ENCODE assay signal across 38 cellular contexts in the genomic region with DNA sequence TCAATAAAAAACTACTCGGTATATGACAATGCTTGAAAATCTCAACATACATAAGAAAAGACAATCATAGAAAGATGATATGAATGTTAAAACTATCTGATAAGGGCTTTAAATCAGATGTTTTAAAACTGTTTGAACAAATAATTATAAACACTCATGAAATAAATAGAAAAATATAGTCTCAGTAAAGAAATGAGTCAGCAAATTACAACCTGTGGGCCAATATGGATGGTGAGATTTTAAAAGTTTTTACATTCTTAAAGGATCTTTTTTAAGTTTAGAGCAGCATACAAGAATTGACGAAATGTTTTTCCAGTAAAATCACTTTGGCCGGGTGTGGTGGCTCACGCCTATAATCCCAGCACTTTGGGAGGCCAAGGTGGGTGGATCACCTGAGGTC.
"Had no signal": no experiment of that assay in that cellular context is flagged by ENCODE, and none has a peak within 500 bp of the region (broad histone marks: within the 10 kb centered on the region; RNA-seq: fewer than 3 reads in every experiment).

No MANE protein-coding gene starts in this region.

- H3K27me3 Mint-ChIP-seq: activated CD8-positive, alpha-beta T cell treated with anti-CD3 and anti-CD28 coated beads for 36 hours; activated naive CD4-positive, alpha-beta T cell treated with anti-CD3 and anti-CD28 coated beads, Interleukin-2, amount 10 ng/mL, durations not matched to agents 7 days and 5 days; activated naive CD4-positive, alpha-beta T cell treated with anti-CD3 and anti-CD28 coated beads, Interleukin-2, amount 50 U/mL, for 24 hours; activated naive CD8-positive, alpha-beta T cell; brain had no signal

- H3K4me1 ChIP-seq: ascending aorta had no signal

- H3K27ac Mint-ChIP-seq: activated B cell treated with CpG ODN at 0.5 μM for 24 hours; activated CD4-positive, alpha-beta memory T cell treated with anti-CD3 and anti-CD28 coated beads for 36 hours; activated CD4-positive, alpha-beta T cell treated with anti-CD3 and anti-CD28 coated beads, Interleukin-2, amount 10 ng/mL, durations not matched to agents 24 days and 14 days; activated CD8-positive, alpha-beta T cell treated with anti-CD3 and anti-CD28 coated beads for 36 hours; activated naive CD4-positive, alpha-beta T cell treated with anti-CD3 and anti-CD28 coated beads, Interleukin-2, amount 10 ng/mL, durations not matched to agents 7 days and 5 days; activated naive CD4-positive, alpha-beta T cell treated with anti-CD3 and anti-CD28 coated beads, Interleukin-2, amount 50 U/mL, for 24 hours; activated naive CD8-positive, alpha-beta T cell; activated naive CD8-positive, alpha-beta T cell treated with anti-CD3 and anti-CD28 coated beads, Interleukin-2, amount 10 ng/mL, durations not matched to agents 7 days and 5 days; activated naive CD8-positive, alpha-beta T cell treated with anti-CD3 and anti-CD28 coated beads, Interleukin-2, amount 50 U/mL, for 24 hours; activated T-cell treated with anti-CD3 and anti-CD28 coated beads, Interleukin-2, amount 50 U/mL, for 72 hours; activated T-helper 2 cell treated with anti-CD3 and anti-CD28 coated beads, Interferon-gamma antibody, Interleukin-2, Interleukin-4, amounts not matched to agents 10 μg/mL and 5 μg/mL and 100 μg/mL, durations not matched to agents 14 hours and 24 hours and 36 hours; brain; T-helper 1 cell treated with Interleukin-12 subunit alpha and Interleukin-12 subunit beta and Interleukin-4 antibody, amounts not matched to agents 30 μg/mL and 1 μg/mL, for 36 hours; T-helper 2 cell treated with Interferon-gamma antibody and Interleukin-4, amounts not matched to agents 5 μg/mL and 100 μg/mL, for 36 hours had no signal

- H3K36me3 Mint-ChIP-seq: activated CD4-positive, alpha-beta memory T cell treated with anti-CD3 and anti-CD28 coated beads for 36 hours; activated naive CD4-positive, alpha-beta T cell treated with anti-CD3 and anti-CD28 coated beads, Interleukin-2, amount 10 ng/mL, durations not matched to agents 7 days and 5 days; activated naive CD4-positive, alpha-beta T cell treated with anti-CD3 and anti-CD28 coated beads, Interleukin-2, amount 50 U/mL, for 24 hours; activated naive CD8-positive, alpha-beta T cell; activated naive CD8-positive, alpha-beta T cell treated with anti-CD3 and anti-CD28 coated beads, Interleukin-2, amount 10 ng/mL, durations not matched to agents 7 days and 5 days; brain had no signal

- H3K4me1 Mint-ChIP-seq: activated B cell treated with CpG ODN at 0.5 μM for 24 hours; activated CD4-positive, alpha-beta T cell treated with anti-CD3 and anti-CD28 coated beads, Interleukin-2, amount 10 ng/mL, durations not matched to agents 24 days and 14 days; activated naive CD4-positive, alpha-beta T cell treated with anti-CD3 and anti-CD28 coated beads, Interleukin-2, amount 10 ng/mL, durations not matched to agents 7 days and 5 days; activated naive CD4-positive, alpha-beta T cell treated with anti-CD3 and anti-CD28 coated beads, Interleukin-2, amount 50 U/mL, for 24 hours; activated naive CD8-positive, alpha-beta T cell treated with anti-CD3 and anti-CD28 coated beads, Interleukin-2, amount 10 ng/mL, durations not matched to agents 7 days and 5 days; activated naive CD8-positive, alpha-beta T cell treated with anti-CD3 and anti-CD28 coated beads, Interleukin-2, amount 50 U/mL, for 24 hours; brain; central memory CD8-positive, alpha-beta T cell had no signal

- H3K4me3 ChIP-seq: ascending aorta, cardiac muscle cell had no signal

- H3K36me3 ChIP-seq: ascending aorta, cardiac muscle cell had no signal

- ATAC-seq: activated CD8-positive, alpha-beta T cell treated with anti-CD3 and anti-CD28 coated beads for 36 hours; activated naive CD8-positive, alpha-beta T cell treated with anti-CD3 and anti-CD28 coated beads, Interleukin-2, amount 50 U/mL, for 24 hours; activated T-cell treated with anti-CD3 and anti-CD28 coated beads, Interleukin-2, amount 50 U/mL, for 4 hours; activated T-cell treated with anti-CD3 and anti-CD28 coated beads, Interleukin-2, amount 50 U/mL, for 72 hours had no signal

- FAIRE-seq: bronchial epithelial cell, TTC549 had no signal

- DNase-seq: activated B cell treated with CpG ODN at 0.5 μM for 24 hours; activated CD4-positive, alpha-beta memory T cell treated with anti-CD3 and anti-CD28 coated beads for 36 hours; activated CD4-positive, alpha-beta T cell treated with anti-CD3 and anti-CD28 coated beads for 4 hours; activated CD4-positive, alpha-beta T cell treated with anti-CD3 and anti-CD28 coated beads, Interleukin-2, amount 10 ng/mL, durations not matched to agents 24 days and 14 days; activated CD4-positive, alpha-beta T cell treated with anti-CD3 and anti-CD28 coated beads, Interleukin-2, amount 50 U/mL, for 1 hour; activated CD4-positive, alpha-beta T cell treated with anti-CD3 and anti-CD28 coated beads, Interleukin-2, amount 50 U/mL, for 4 hours; activated CD4-positive, CD25-positive, alpha-beta regulatory T cell treated with anti-CD3 and anti-CD28 coated beads, Interleukin-2, amount 50 U/mL, for 72 hours; activated CD8-positive, alpha-beta memory T cell treated with anti-CD3 and anti-CD28 coated beads, Interleukin-2, amount 50 U/mL, for 4 hours; activated CD8-positive, alpha-beta T cell treated with anti-CD3 and anti-CD28 coated beads for 36 hours; activated effector memory CD4-positive, alpha-beta T cell treated with Interleukin-2 at 50 U/mL for 16 hours; activated gamma-delta T cell; activated naive CD4-positive, alpha-beta T cell treated with anti-CD3 and anti-CD28 coated beads, Interleukin-2, amount 10 ng/mL, durations not matched to agents 7 days and 5 days; activated naive CD4-positive, alpha-beta T cell treated with Interleukin-2 at 50 U/mL for 16 hours; activated naive CD8-positive, alpha-beta T cell treated with anti-CD3 and anti-CD28 coated beads, Interleukin-2, amount 10 ng/mL, durations not matched to agents 7 days and 5 days; activated naive CD8-positive, alpha-beta T cell treated with anti-CD3 and anti-CD28 coated beads, Interleukin-2, amount 50 U/mL, for 24 hours; activated T-cell treated with anti-CD3 and anti-CD28 coated beads for 4 hours; activated T-cell treated with anti-CD3 and anti-CD28 coated beads, Interleukin-2, amount 50 U/mL, for 1 hour; activated T-cell treated with anti-CD3 and anti-CD28 coated beads, Interleukin-2, amount 50 U/mL, for 4 hours; activated T-cell treated with anti-CD3 and anti-CD28 coated beads, Interleukin-2, amount 50 U/mL, for 72 hours; amygdala; anterior cingulate cortex; caudate nucleus; cerebellar nuclear complex; T-helper 1 cell; T-helper 2 cell; T-helper 9 cell had no signal

- H3K9me3 Mint-ChIP-seq: activated B cell treated with CpG ODN at 0.5 μM for 24 hours; activated CD4-positive, alpha-beta memory T cell treated with anti-CD3 and anti-CD28 coated beads for 36 hours; activated CD4-positive, alpha-beta T cell treated with anti-CD3 and anti-CD28 coated beads, Interleukin-2, amount 10 ng/mL, durations not matched to agents 24 days and 14 days; activated CD8-positive, alpha-beta T cell treated with anti-CD3 and anti-CD28 coated beads for 36 hours; activated naive CD4-positive, alpha-beta T cell treated with anti-CD3 and anti-CD28 coated beads, Interleukin-2, amount 10 ng/mL, durations not matched to agents 7 days and 5 days; activated naive CD4-positive, alpha-beta T cell treated with anti-CD3 and anti-CD28 coated beads, Interleukin-2, amount 50 U/mL, for 24 hours; activated naive CD8-positive, alpha-beta T cell treated with anti-CD3 and anti-CD28 coated beads, Interleukin-2, amount 10 ng/mL, durations not matched to agents 7 days and 5 days; activated naive CD8-positive, alpha-beta T cell treated with anti-CD3 and anti-CD28 coated beads, Interleukin-2, amount 50 U/mL, for 24 hours; activated T-cell treated with anti-CD3 and anti-CD28 coated beads, Interleukin-2, amount 50 U/mL, for 4 hours; activated T-helper 2 cell treated with anti-CD3 and anti-CD28 coated beads, Interferon-gamma antibody, Interleukin-2, Interleukin-4, amounts not matched to agents 10 μg/mL and 5 μg/mL and 100 μg/mL, durations not matched to agents 14 hours and 24 hours and 36 hours; central memory CD8-positive, alpha-beta T cell; T-helper 1 cell treated with Interleukin-12 subunit alpha and Interleukin-12 subunit beta and Interleukin-4 antibody, amounts not matched to agents 30 μg/mL and 1 μg/mL, for 36 hours; T-helper 2 cell treated with Interferon-gamma antibody and Interleukin-4, amounts not matched to agents 5 μg/mL and 100 μg/mL, for 36 hours had no signal

- H3K4me3 Mint-ChIP-seq: activated B cell treated with CpG ODN at 0.5 μM for 24 hours; activated CD4-positive, alpha-beta memory T cell treated with anti-CD3 and anti-CD28 coated beads for 36 hours; activated CD4-positive, alpha-beta T cell treated with anti-CD3 and anti-CD28 coated beads, Interleukin-2, amount 10 ng/mL, durations not matched to agents 24 days and 14 days; activated CD8-positive, alpha-beta T cell treated with anti-CD3 and anti-CD28 coated beads for 36 hours; activated naive CD4-positive, alpha-beta T cell treated with anti-CD3 and anti-CD28 coated beads, Interleukin-2, amount 10 ng/mL, durations not matched to agents 7 days and 5 days; activated naive CD4-positive, alpha-beta T cell treated with anti-CD3 and anti-CD28 coated beads, Interleukin-2, amount 50 U/mL, for 24 hours; activated naive CD8-positive, alpha-beta T cell; activated naive CD8-positive, alpha-beta T cell treated with anti-CD3 and anti-CD28 coated beads, Interleukin-2, amount 10 ng/mL, durations not matched to agents 7 days and 5 days; activated naive CD8-positive, alpha-beta T cell treated with anti-CD3 and anti-CD28 coated beads, Interleukin-2, amount 50 U/mL, for 24 hours; activated T-cell treated with anti-CD3 and anti-CD28 coated beads, Interleukin-2, amount 50 U/mL, for 4 hours; activated T-cell treated with anti-CD3 and anti-CD28 coated beads, Interleukin-2, amount 50 U/mL, for 72 hours; brain; central memory CD8-positive, alpha-beta T cell; T-helper 1 cell treated with Interleukin-12 subunit alpha and Interleukin-12 subunit beta and Interleukin-4 antibody, amounts not matched to agents 30 μg/mL and 1 μg/mL, for 36 hours; T-helper 2 cell treated with Interferon-gamma antibody and Interleukin-4, amounts not matched to agents 5 μg/mL and 100 μg/mL, for 36 hours had no signal

- H3K27ac ChIP-seq: ascending aorta, cardiac muscle cell, VCaP had no signal

- H3K27me3 ChIP-seq: ascending aorta, cardiac muscle cell had no signal
